Comparison of ENCODE assay signal across 1 cellular context in genomic region chr3:197181751-197182150, GRCh38.
TF ChIP-seq lines count a peak whose summit lies in the region.

No MANE protein-coding gene starts in this region.

TF ChIP-seq in GM23338, 12 proteins besides CTCF, POLR2A, EP300 and RAD21 (continued from another document):
- TF ChIP-seq, protein P1, sequence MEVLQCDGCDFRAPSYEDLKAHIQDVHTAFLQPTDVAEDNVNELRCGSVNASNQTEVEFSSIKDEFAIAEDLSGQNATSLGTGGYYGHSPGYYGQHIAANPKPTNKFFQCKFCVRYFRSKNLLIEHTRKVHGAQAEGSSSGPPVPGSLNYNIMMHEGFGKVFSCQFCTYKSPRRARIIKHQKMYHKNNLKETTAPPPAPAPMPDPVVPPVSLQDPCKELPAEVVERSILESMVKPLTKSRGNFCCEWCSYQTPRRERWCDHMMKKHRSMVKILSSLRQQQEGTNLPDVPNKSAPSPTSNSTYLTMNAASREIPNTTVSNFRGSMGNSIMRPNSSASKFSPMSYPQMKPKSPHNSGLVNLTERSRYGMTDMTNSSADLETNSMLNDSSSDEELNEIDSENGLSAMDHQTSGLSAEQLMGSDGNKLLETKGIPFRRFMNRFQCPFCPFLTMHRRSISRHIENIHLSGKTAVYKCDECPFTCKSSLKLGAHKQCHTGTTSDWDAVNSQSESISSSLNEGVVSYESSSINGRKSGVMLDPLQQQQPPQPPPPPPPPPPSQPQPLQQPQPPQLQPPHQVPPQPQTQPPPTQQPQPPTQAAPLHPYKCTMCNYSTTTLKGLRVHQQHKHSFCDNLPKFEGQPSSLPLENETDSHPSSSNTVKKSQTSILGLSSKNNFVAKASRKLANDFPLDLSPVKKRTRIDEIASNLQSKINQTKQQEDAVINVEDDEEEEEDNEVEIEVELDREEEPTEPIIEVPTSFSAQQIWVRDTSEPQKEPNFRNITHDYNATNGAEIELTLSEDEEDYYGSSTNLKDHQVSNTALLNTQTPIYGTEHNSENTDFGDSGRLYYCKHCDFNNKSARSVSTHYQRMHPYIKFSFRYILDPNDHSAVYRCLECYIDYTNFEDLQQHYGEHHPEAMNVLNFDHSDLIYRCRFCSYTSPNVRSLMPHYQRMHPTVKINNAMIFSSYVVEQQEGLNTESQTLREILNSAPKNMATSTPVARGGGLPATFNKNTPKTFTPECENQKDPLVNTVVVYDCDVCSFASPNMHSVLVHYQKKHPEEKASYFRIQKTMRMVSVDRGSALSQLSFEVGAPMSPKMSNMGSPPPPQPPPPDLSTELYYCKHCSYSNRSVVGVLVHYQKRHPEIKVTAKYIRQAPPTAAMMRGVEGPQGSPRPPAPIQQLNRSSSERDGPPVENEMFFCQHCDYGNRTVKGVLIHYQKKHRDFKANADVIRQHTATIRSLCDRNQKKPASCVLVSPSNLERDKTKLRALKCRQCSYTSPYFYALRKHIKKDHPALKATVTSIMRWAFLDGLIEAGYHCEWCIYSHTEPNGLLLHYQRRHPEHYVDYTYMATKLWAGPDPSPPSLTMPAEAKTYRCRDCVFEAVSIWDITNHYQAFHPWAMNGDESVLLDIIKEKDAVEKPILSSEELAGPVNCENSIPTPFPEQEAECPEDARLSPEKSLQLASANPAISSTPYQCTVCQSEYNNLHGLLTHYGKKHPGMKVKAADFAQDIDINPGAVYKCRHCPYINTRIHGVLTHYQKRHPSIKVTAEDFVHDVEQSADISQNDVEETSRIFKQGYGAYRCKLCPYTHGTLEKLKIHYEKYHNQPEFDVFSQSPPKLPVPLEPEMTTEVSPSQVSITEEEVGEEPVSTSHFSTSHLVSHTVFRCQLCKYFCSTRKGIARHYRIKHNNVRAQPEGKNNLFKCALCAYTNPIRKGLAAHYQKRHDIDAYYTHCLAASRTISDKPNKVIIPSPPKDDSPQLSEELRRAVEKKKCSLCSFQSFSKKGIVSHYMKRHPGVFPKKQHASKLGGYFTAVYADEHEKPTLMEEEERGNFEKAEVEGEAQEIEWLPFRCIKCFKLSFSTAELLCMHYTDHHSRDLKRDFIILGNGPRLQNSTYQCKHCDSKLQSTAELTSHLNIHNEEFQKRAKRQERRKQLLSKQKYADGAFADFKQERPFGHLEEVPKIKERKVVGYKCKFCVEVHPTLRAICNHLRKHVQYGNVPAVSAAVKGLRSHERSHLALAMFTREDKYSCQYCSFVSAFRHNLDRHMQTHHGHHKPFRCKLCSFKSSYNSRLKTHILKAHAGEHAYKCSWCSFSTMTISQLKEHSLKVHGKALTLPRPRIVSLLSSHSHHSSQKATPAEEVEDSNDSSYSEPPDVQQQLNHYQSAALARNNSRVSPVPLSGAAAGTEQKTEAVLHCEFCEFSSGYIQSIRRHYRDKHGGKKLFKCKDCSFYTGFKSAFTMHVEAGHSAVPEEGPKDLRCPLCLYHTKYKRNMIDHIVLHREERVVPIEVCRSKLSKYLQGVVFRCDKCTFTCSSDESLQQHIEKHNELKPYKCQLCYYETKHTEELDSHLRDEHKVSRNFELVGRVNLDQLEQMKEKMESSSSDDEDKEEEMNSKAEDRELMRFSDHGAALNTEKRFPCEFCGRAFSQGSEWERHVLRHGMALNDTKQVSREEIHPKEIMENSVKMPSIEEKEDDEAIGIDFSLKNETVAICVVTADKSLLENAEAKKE (CRISPR knock-in tag; IDR thresholded peaks at IDR 0.05), result no peak
- TF ChIP-seq EZH2 (IDR thresholded peaks at IDR 0.05; ENCODE audit: low read depth, unreplicated experiment) (no peak), ETS1 (IDR thresholded peaks at IDR 0.05) (no peak), ZNF331 (CRISPR knock-in tag; IDR thresholded peaks at IDR 0.05; ENCODE audit: low read depth) (no peak)
